ENCODE assay signal across 30 cellular contexts in genomic region chr5:81827522-81827921, GRCh38.
"Had no signal": no experiment of that assay in that cellular context is flagged by ENCODE, and none has a peak within 500 bp of the region (broad histone marks: within the 10 kb centered on the region; RNA-seq: fewer than 3 reads in every experiment).

No MANE protein-coding gene starts in this region.

- H3K27me3 Mint-ChIP-seq: activated CD4-positive, alpha-beta T cell treated with anti-CD3 and anti-CD28 coated beads for 36 hours; brain; T-helper 17 cell had no signal

- H3K27ac Mint-ChIP-seq: activated CD4-positive, alpha-beta memory T cell treated with anti-CD3 and anti-CD28 coated beads for 36 hours; activated CD4-positive, alpha-beta T cell treated with anti-CD3 and anti-CD28 coated beads for 36 hours; activated CD4-positive, alpha-beta T cell treated with anti-CD3 and anti-CD28 coated beads, Interleukin-2, amount 10 ng/mL, durations not matched to agents 24 days and 14 days; activated naive CD4-positive, alpha-beta T cell treated with anti-CD3 and anti-CD28 coated beads, Interleukin-2, amount 10 ng/mL, durations not matched to agents 7 days and 5 days; activated naive CD4-positive, alpha-beta T cell treated with anti-CD3 and anti-CD28 coated beads, Interleukin-2, amount 50 U/mL, for 72 hours; activated naive CD8-positive, alpha-beta T cell treated with anti-CD3 and anti-CD28 coated beads, Interleukin-2, amount 10 ng/mL, durations not matched to agents 7 days and 5 days; activated T-cell treated with anti-CD3 and anti-CD28 coated beads, Interleukin-2, amount 50 U/mL, for 24 hours; activated T-cell treated with anti-CD3 and anti-CD28 coated beads, Interleukin-2, amount 50 U/mL, for 72 hours; brain; T-helper 17 cell had no signal

- H3K36me3 Mint-ChIP-seq: activated CD4-positive, alpha-beta memory T cell treated with anti-CD3 and anti-CD28 coated beads for 36 hours; activated naive CD4-positive, alpha-beta T cell treated with anti-CD3 and anti-CD28 coated beads, Interleukin-2, amount 10 ng/mL, durations not matched to agents 7 days and 5 days; activated naive CD4-positive, alpha-beta T cell treated with anti-CD3 and anti-CD28 coated beads, Interleukin-2, amount 50 U/mL, for 72 hours; activated naive CD8-positive, alpha-beta T cell treated with anti-CD3 and anti-CD28 coated beads, Interleukin-2, amount 10 ng/mL, durations not matched to agents 7 days and 5 days; brain had no signal

- H3K9me3 ChIP-seq: ascending aorta, breast epithelium, colonic mucosa had no signal

- H3K4me3 Mint-ChIP-seq: activated CD4-positive, alpha-beta memory T cell treated with anti-CD3 and anti-CD28 coated beads for 36 hours; activated CD4-positive, alpha-beta T cell treated with anti-CD3 and anti-CD28 coated beads for 36 hours; activated CD4-positive, alpha-beta T cell treated with anti-CD3 and anti-CD28 coated beads, Interleukin-2, amount 10 ng/mL, durations not matched to agents 24 days and 14 days; activated naive CD4-positive, alpha-beta T cell treated with anti-CD3 and anti-CD28 coated beads, Interleukin-2, amount 10 ng/mL, durations not matched to agents 7 days and 5 days; activated naive CD8-positive, alpha-beta T cell treated with anti-CD3 and anti-CD28 coated beads, Interleukin-2, amount 10 ng/mL, durations not matched to agents 7 days and 5 days; activated T-cell treated with anti-CD3 and anti-CD28 coated beads, Interleukin-2, amount 50 U/mL, for 24 hours; activated T-cell treated with anti-CD3 and anti-CD28 coated beads, Interleukin-2, amount 50 U/mL, for 72 hours; brain; T-helper 17 cell had no signal

- H3K27ac ChIP-seq: ascending aorta, breast epithelium, cardiac muscle cell, colonic mucosa, epithelial cell of prostate had no signal

- H3K9me3 Mint-ChIP-seq: activated CD4-positive, alpha-beta memory T cell treated with anti-CD3 and anti-CD28 coated beads for 36 hours; activated naive CD4-positive, alpha-beta T cell treated with anti-CD3 and anti-CD28 coated beads, Interleukin-2, amount 10 ng/mL, durations not matched to agents 7 days and 5 days; activated naive CD4-positive, alpha-beta T cell treated with anti-CD3 and anti-CD28 coated beads, Interleukin-2, amount 50 U/mL, for 72 hours; activated naive CD8-positive, alpha-beta T cell treated with anti-CD3 and anti-CD28 coated beads, Interleukin-2, amount 10 ng/mL, durations not matched to agents 7 days and 5 days; activated T-cell treated with anti-CD3 and anti-CD28 coated beads, Interleukin-2, amount 50 U/mL, for 24 hours; activated T-cell treated with anti-CD3 and anti-CD28 coated beads, Interleukin-2, amount 50 U/mL, for 72 hours had no signal

- H3K4me1 ChIP-seq: breast epithelium, colonic mucosa had no signal

- DNase-seq: activated CD4-positive, alpha-beta memory T cell treated with anti-CD3 and anti-CD28 coated beads for 36 hours; activated CD4-positive, alpha-beta T cell treated with anti-CD3 and anti-CD28 coated beads for 36 hours; activated CD4-positive, CD25-positive, alpha-beta regulatory T cell; activated CD4-positive, CD25-positive, alpha-beta regulatory T cell treated with anti-CD3 and anti-CD28 coated beads, Interleukin-2, amount 50 U/mL, for 72 hours; activated CD8-positive, alpha-beta memory T cell treated with anti-CD3 and anti-CD28 coated beads, Interleukin-2, amount 50 U/mL, for 48 hours; activated gamma-delta T cell; activated naive CD4-positive, alpha-beta T cell; activated naive CD4-positive, alpha-beta T cell treated with anti-CD3 and anti-CD28 coated beads, Interleukin-2, amount 10 ng/mL, durations not matched to agents 7 days and 5 days; activated naive CD8-positive, alpha-beta T cell treated with anti-CD3 and anti-CD28 coated beads, Interleukin-2, amount 10 ng/mL, durations not matched to agents 7 days and 5 days; activated T-cell treated with anti-CD3 and anti-CD28 coated beads for 4 hours; activated T-cell treated with anti-CD3 and anti-CD28 coated beads, Interleukin-2, amount 50 U/mL, for 24 hours; activated T-cell treated with anti-CD3 and anti-CD28 coated beads, Interleukin-2, amount 50 U/mL, for 72 hours; central memory CD4-positive, alpha-beta T cell; cerebellar nuclear complex; colonic mucosa; effector CD8-positive, alpha-beta T cell; foreskin fibroblast; head of caudate nucleus; T-helper 1 cell; T-helper 17 cell had no signal

- H3K4me1 Mint-ChIP-seq: activated CD4-positive, alpha-beta T cell treated with anti-CD3 and anti-CD28 coated beads for 36 hours; activated CD4-positive, alpha-beta T cell treated with anti-CD3 and anti-CD28 coated beads, Interleukin-2, amount 10 ng/mL, durations not matched to agents 24 days and 14 days; activated naive CD4-positive, alpha-beta T cell treated with anti-CD3 and anti-CD28 coated beads, Interleukin-2, amount 10 ng/mL, durations not matched to agents 7 days and 5 days; T-helper 17 cell had no signal

- FAIRE-seq: endometrium, endothelial cell of umbilical vein, frontal cortex had no signal

- H3K4me3 ChIP-seq: ascending aorta, breast epithelium, cardiac muscle cell, colonic mucosa had no signal

- H3K36me3 ChIP-seq: ascending aorta, breast epithelium, cardiac muscle cell, colonic mucosa had no signal

- H3K27me3 ChIP-seq: ascending aorta, breast epithelium, cardiac muscle cell, colonic mucosa had no signal
